7 cellular contexts compared by ENCODE assay signal in the genomic region with DNA sequence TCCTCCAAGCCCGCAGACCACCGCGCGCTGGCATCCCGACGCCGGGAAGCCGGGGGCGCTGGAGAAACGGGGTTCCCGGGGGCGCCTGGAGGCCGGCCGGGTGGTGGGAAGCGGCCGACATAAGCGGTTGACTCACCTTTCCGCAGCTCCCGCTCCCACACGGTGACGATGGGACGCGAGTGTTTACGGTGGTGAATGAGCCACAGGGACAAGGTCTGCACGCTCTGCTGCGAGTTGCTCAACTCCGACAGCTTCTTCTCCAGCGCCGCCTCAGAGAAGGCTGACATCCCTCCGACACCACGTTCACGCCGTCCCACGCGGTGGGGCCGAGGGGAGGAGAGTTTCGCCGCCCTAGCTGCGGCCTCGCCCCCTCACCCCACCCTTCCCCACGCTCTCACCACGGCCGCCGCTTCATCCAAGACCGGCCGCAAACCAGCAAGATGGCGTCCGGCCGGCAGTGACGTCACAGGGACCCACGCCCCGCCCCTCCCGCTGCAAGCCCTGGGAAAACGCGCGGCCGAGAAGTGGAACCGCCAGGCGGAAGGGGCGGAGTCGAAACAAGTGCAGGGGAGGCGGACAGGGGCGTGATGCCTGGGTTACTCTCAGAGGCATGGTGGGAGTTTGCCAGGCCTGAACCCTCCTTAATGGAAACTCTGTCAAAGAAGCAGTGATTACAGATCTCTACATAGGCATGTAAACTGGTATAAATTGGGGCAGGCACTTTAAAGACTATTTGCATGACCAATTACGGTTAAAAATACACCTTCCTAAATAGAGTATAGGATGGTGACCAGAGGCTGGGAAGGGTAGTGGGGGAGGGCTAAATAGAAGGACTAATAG. TPM values are rescaled to one million over a fixed set of nuclear protein-coding genes. Genes with fewer than 3 reads are reported as not detected.
A peak's percentile ranks its signal among the peaks of the same experiment; 100 is the strongest.
DNase-seq lines count a peak whose midpoint lies in the region; ATAC-seq, FAIRE-seq and TF ChIP-seq lines count a peak whose summit lies in the region.

A gene with protein sequence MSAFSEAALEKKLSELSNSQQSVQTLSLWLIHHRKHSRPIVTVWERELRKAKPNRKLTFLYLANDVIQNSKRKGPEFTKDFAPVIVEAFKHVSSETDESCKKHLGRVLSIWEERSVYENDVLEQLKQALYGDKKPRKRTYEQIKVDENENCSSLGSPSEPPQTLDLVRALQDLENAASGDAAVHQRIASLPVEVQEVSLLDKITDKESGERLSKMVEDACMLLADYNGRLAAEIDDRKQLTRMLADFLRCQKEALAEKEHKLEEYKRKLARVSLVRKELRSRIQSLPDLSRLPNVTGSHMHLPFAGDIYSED (minus strand): TSS at position 442 of the 840 bp plus-strand sequence. CDS start 155 bp downstream, at position 287.

- peak within 1 kb of the TSS; percentile 84 for H3K4me3 ChIP-seq in astrocyte of the cerebellum (ENCODE audit: low read depth, low read length)

- peak; percentile 97 for FAIRE-seq in GM18507 (lab: Jason Lieb, UNC)

- TF ChIP-seq CTCF in astrocyte of the cerebellum (IDR thresholded peaks at IDR 0.05; ENCODE audit: low read depth, low read length, missing control alignments) = no peak

- peak; percentile 96 for ATAC-seq in HG02981 (IDR thresholded peaks at IDR 0.05; ENCODE audit: unreplicated experiment)

- DNase-seq in GM18507 (ENCODE audit: extremely low spot score, insufficient read length, low read depth) (peak; percentile 96), NCI-H2029 treated with DMSO at 0.1 percent for 48 hours (lab: John Stamatoyannopoulos, UW) (peak; percentile 73), T-helper 9 cell (peak; percentile 96), astrocyte of the cerebellum (ENCODE audit: low read depth) (peak; percentile 83), hepatic stellate cell (ENCODE audit: low spot score) (peak; percentile 94), renal cortical epithelial cell (ENCODE audit: low read depth) (peak; percentile 83)

- in situ Hi-C loops in astrocyte of the cerebellum (cut with HindIII; ENCODE audit: low sequenced_read_pairs) = no loop called here

RNA-seq across cellular contexts. Expression of the gene that starts here (rescaled TPM):
- total RNA-seq in renal cortical epithelial cell = 58.2 and 58.6 TPM in 2 replicates

Comparison
In these comparisons a context has a peak if more than half of its experiments do, and no peak if none do; other contexts are left out.
1. Peak in every context shown above with its lines: DNase-seq, ATAC-seq and H3K4me3 ChIP-seq.